ENCODE assay signal across 8 cellular contexts in the genomic region with DNA sequence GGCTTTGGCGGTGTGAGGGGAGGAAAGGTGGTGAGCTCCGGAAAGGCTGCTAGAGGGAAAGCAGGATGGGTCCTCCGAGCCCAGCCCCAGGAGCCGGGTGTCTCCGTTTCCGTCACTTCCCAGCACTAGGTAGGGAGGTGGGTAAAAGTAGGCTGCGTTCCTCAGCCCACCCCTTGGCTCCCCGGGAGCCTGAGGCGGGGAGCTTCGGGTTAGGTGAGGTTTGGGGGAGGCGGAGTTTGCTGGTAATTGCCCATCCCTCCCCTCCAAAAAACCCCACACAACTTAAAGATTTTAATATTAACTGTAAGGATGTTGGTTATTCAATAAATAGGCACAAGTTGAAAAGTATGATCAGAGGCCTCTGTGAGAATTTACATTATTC. TPM values are rescaled to one million over a fixed set of nuclear protein-coding genes. Genes with fewer than 3 reads are reported as not detected.
DNase-seq lines count a peak whose midpoint lies in the region; ATAC-seq and TF ChIP-seq lines count a peak whose summit lies in the region.

No MANE protein-coding gene starts in this region.

- H3K9me3 ChIP-seq in heart right ventricle: no peaks in the 10 kb centered on the region

- WGBS in heart right ventricle, 2 donors: 0 to 1% methylated on average over 11 of the region's 11 CpGs
- WGBS in adipose tissue, 3 donors: 0 to 1% (median 0%) methylated on average over 11 of the region's 11 CpGs

- intact Hi-C loops in heart right ventricle (cut with DNase I): loop anchor here in 3 of 10 donors (5.0 to 10.0 kb wide), 3 partner anchors 36 to 164 kb away; a partner anchor contains a TSS
- intact Hi-C loops in left ventricle myocardium superior (cut with micrococcal nuclease): no loop called here

- no peaks in the 10 kb centered on the region for H3K27me3 Mint-ChIP-seq in memory B cell

- H3K27ac Mint-ChIP-seq in memory B cell: peak overlapping the region; percentile 94

- peak overlapping the region; percentile 39 to 98 (median 84) for H3K4me3 ChIP-seq in heart right ventricle

- peaks cover 18% of the 10 kb centered on the region for H3K4me1 Mint-ChIP-seq in memory B cell

- H3K36me3 Mint-ChIP-seq in memory B cell: peaks cover 3% of the 10 kb centered on the region

- ATAC-seq in heart right ventricle: no peak
- no peak for ATAC-seq in left ventricle myocardium superior
- ATAC-seq in HG03108 (IDR thresholded peaks at IDR 0.05; ENCODE audit: unreplicated experiment): peak; percentile 12
- ATAC-seq in memory B cell (ENCODE audit: low read depth): peak; percentile 17

- H3K4me3 Mint-ChIP-seq in memory B cell: peak overlapping the region; percentile 92

- no peaks in the 10 kb centered on the region for H3K27me3 ChIP-seq in heart right ventricle

- no peak for DNase-seq in heart right ventricle
- DNase-seq in left ventricle myocardium superior: no peak
- DNase-seq in memory B cell (ENCODE audit: low spot score in 2 of 2): no peak
- DNase-seq in NCI-H128 (lab: John Stamatoyannopoulos, UW; ENCODE audit: unreplicated experiment): no peak
- DNase-seq in foreskin melanocyte: no peak
- no peak for DNase-seq in NK-92 (lab: John Stamatoyannopoulos, UW; ENCODE audit: unreplicated experiment)

- H3K4me1 ChIP-seq in heart right ventricle: peaks cover 0 to 38% (median 26%) of the 10 kb centered on the region in 9 donors

- H3K27ac ChIP-seq in heart right ventricle (peak overlapping the region in 9 of 10 donors; percentile 46 to 98 (median 94)), adipose tissue (ENCODE audit: low read depth, low read length) (peak overlapping the region; percentile 26)

- peaks cover 0 to 9% (median 0%) of the 10 kb centered on the region in 9 donors for H3K36me3 ChIP-seq in heart right ventricle

- no peak for TF ChIP-seq CTCF in heart right ventricle (IDR thresholded peaks at IDR 0.05)

- H3K9me3 Mint-ChIP-seq in memory B cell: no peaks in the 10 kb centered on the region

RNA-seq across cellular contexts. Expression of a gene that starts 0.6 kb away (rescaled TPM):
- total RNA-seq in heart right ventricle (10 to 100 TPM; 23.3 to 39.8 (median 29.9) TPM), left ventricle myocardium superior (24.1 TPM)
- polyA plus RNA-seq in heart right ventricle (10 to 100 TPM in 1 of 2 donors, 1 to 10 TPM in 1; 7.8 to 26.3 TPM), adipose tissue (10 to 100 TPM; 10.5 to 16.2 (median 16.1) TPM)

RNA-seq across cellular contexts. Expression of a gene that starts 13.0 kb away (rescaled TPM):
- total RNA-seq in heart right ventricle: 1,000 to 10,000 TPM in 9 of 10 donors, 100 to 1,000 TPM in 1; 813 to 1,522 (median 1,119) TPM
- 1,000 to 10,000 TPM in 1 of 2 donors, 100 to 1,000 TPM in 1; 357 to 1,442 TPM for polyA plus RNA-seq in heart right ventricle
- total RNA-seq in left ventricle myocardium superior: 1,234 TPM
- polyA plus RNA-seq in adipose tissue: 100 to 1,000 TPM; 157 to 503 (median 235) TPM

Comparison
In these comparisons a context has a peak if more than half of its experiments do, and no peak if none do; other contexts are left out.
1. ATAC-seq: peak in HG03108 (single experiment) and memory B cell (single experiment); none in heart right ventricle (0 of 8) and left ventricle myocardium superior (single experiment).